Comparison of ENCODE assay signal across 17 cellular contexts in the genomic region with DNA sequence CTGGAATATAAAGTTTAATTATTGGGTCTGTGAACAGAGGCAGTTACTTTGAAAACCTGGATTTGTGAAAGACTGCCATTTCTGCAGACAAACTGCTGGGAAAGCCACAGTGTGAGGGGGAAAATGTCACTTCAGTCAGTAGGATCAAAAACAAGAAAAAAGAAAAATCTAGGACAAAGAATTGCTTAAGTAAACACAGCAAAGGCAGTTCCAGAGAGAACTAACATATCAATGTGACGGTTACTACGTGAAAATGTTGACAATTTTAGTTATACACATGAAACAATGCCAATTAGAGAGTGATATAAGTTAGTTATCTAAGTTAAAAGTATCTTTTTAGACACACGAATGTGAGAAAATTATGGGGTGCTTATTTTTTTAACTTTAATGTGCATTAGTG.
DNase-seq lines count a peak whose midpoint lies in the region; ATAC-seq, FAIRE-seq and TF ChIP-seq lines count a peak whose summit lies in the region.
"Had no signal": no experiment of that assay in that cellular context is flagged by ENCODE, and none has a peak within 500 bp of the region (broad histone marks: within the 10 kb centered on the region; RNA-seq: fewer than 3 reads in every experiment).

No MANE protein-coding gene starts in this region.

- no peak for ATAC-seq in esophagus mucosa

- TF ChIP-seq CTCF in D721Med (IDR thresholded peaks at IDR 0.05; ENCODE audit: insufficient read depth, missing control alignments) (no peak), fibroblast of villous mesenchyme (IDR thresholded peaks at IDR 0.05; ENCODE audit: insufficient read depth, low read depth, low read length) (no peak), osteoblast (IDR thresholded peaks at IDR 0.05; ENCODE audit: extremely low read depth, low read depth, low read length) (no peak)

- H2AFZ ChIP-seq in osteoblast (ENCODE audit: low read length) = peak overlapping the region; percentile 6

- H3K27ac ChIP-seq in osteoblast (ENCODE audit: low read depth, low read length) = no peak overlapping the region
- H3K27ac ChIP-seq: BLaER1 had no signal

- H3K4me3 ChIP-seq in fibroblast of villous mesenchyme (ENCODE audit: low read depth, low read length) (no peak overlapping the region), osteoblast (ENCODE audit: insufficient read depth, low read length) (no peak overlapping the region)
- H3K4me3 ChIP-seq: BLaER1, HAP-1 had no signal

- H3K36me3 ChIP-seq in osteoblast (ENCODE audit: insufficient read depth, low read length) = no peaks in the 10 kb centered on the region
- H3K36me3 ChIP-seq: BLaER1, HAP-1 had no signal

- H3K9me3 ChIP-seq in osteoblast (ENCODE audit: low read depth, low read length) = no peaks in the 10 kb centered on the region
- H3K9me3 ChIP-seq: HAP-1 had no signal

- H3K27me3 ChIP-seq in osteoblast (ENCODE audit: insufficient read depth, low read length) = no peaks in the 10 kb centered on the region
- H3K27me3 ChIP-seq: BLaER1 had no signal

- H4K20me1 ChIP-seq in osteoblast (ENCODE audit: insufficient read depth, low read length) = no peaks in the 10 kb centered on the region
- H4K20me1 ChIP-seq: BLaER1 had no signal

- DNase-seq in D721Med (ENCODE audit: insufficient read length, low spot score) = no peak
- DNase-seq in HuH-7.5 (ENCODE audit: low spot score) = peak; percentile 12
- peak; percentile 18 for DNase-seq in fibroblast of villous mesenchyme (ENCODE audit: low read depth)
- DNase-seq in osteoblast (ENCODE audit: insufficient read length, low spot score, missing footprints) = no peak
- DNase-seq in activated CD4-positive, alpha-beta T cell treated with anti-CD3 and anti-CD28 coated beads, Interleukin-2, amount 50 U/mL, for 48 hours = no peak
- no peak for DNase-seq in MV-4-11 (lab: John Stamatoyannopoulos, UW)
- DNase-seq: 8988T; AML-193; CD4-positive, CD25-positive, alpha-beta regulatory T cell; DMS 273 treated with DMSO at 0.1 percent for 48 hours; GOT3; HFFc6 had no signal

- no peak overlapping the region for H3K4me2 ChIP-seq in osteoblast (ENCODE audit: insufficient read depth, low read length)
- H3K4me2 ChIP-seq: BLaER1 had no signal

- H3K4me1 ChIP-seq in osteoblast (ENCODE audit: insufficient read depth, low read length) = no peaks in the 10 kb centered on the region
- H3K4me1 ChIP-seq: HAP-1 had no signal

- no peaks in the 10 kb centered on the region for H3K79me2 ChIP-seq in osteoblast (ENCODE audit: insufficient read depth, low read length)

- FAIRE-seq in D721Med (lab: Jason Lieb, UNC) = peak; percentile 67
- FAIRE-seq: GM18507, HTR-8/SVneo had no signal

Comparison
In these comparisons a context has a peak if more than half of its experiments do, and no peak if none do; other contexts are left out.
1. DNase-seq: peak in HuH-7.5 (single experiment) and fibroblast of villous mesenchyme (single experiment); none in D721Med (single experiment), osteoblast (single experiment), activated CD4-positive, alpha-beta T cell treated with anti-CD3 and anti-CD28 coated beads, Interleukin-2, amount 50 U/mL, for 48 hours (0 of 2) and MV-4-11 (single experiment).